1 cellular context compared by ENCODE assay signal in the genomic region with DNA sequence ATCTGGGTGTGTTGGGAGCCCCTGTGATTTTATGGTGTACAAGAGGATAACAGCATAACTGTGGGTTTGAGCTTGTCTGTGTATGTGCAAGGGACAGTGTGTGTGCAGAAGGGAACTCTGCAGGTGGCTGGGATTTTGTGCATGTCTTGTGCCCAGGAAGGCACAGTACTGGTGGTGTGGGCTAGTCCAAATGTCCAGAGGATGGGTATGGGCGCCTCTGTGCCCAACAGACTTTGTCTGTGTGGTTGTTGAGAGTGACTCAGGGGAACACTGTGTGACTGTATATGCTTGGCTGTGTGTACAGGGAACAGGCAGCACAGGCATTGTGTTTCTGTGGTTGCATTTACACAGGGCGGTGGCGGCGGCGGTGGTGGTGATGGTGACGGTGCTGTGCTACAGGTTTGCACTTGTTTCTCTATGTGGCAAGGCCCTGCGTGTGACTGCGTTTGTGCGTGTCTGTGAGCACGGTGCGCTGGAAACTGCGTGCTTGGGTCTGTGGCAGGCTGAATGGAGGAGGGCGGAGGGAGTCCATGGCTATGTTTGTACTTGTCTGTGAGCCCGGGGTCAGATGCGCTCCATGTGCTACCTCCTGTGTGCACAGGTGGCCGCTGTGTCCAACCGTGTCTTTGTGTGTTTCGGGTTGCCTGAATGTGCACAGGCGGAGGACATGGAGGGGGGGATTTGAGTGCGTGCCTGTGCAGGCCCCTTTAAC.
TF ChIP-seq lines count a peak whose summit lies in the region.

No MANE protein-coding gene starts in this region.

TF ChIP-seq in H1, 55 proteins besides CTCF, POLR2A, EP300 and RAD21 (continued from another document):
- TF ChIP-seq SP2 (IDR thresholded peaks at IDR 0.05; ENCODE audit: low read length) (no peak), POLR2AphosphoS5 (IDR thresholded peaks at IDR 0.05; ENCODE audit: low read depth, low read length) (no peak), GABPA (IDR thresholded peaks at IDR 0.05; ENCODE audit: borderline replicate concordance, insufficient read depth, low read length) (no peak), TAF7 (optimal IDR thresholded peaks at IDR 0.05; ENCODE audit: borderline replicate concordance, low read depth, low read length) (no peak), KDM4A (IDR thresholded peaks at IDR 0.05; ENCODE audit: low read depth, low read length, severe bottlenecking) (no peak), JUN (IDR thresholded peaks at IDR 0.05; ENCODE audit: low read depth, low read length) (no peak), MAFK (IDR thresholded peaks at IDR 0.05; ENCODE audit: low read depth, low read length) (no peak; the same call in 1 of the 2 replicates), EZH2 (IDR thresholded peaks at IDR 0.05; ENCODE audit: low read depth, low read length, severe bottlenecking) (no peak), CTBP2 (IDR thresholded peaks at IDR 0.05; ENCODE audit: borderline replicate concordance, insufficient read depth, insufficient read length, low read length) (no peak), TEAD4 (IDR thresholded peaks at IDR 0.05; ENCODE audit: low read depth, low read length) (no peak), TCF12 (IDR thresholded peaks at IDR 0.05; ENCODE audit: low read depth, low read length) (no peak), TAF1 (IDR thresholded peaks at IDR 0.05; ENCODE audit: low read depth, low read length) (no peak), RFX5 (IDR thresholded peaks at IDR 0.05; ENCODE audit: borderline replicate concordance, low read depth, low read length) (no peak)
